In genomic region chr1:168609133-168609715, GRCh38 we compare ENCODE assay signal across 10 cellular contexts. TPM values are rescaled to one million over a fixed set of nuclear protein-coding genes. Genes with fewer than 3 reads are reported as not detected.
DNase-seq lines count a peak whose midpoint lies in the region; ATAC-seq lines count a peak whose summit lies in the region.
"Had no signal": no experiment of that assay in that cellular context is flagged by ENCODE, and none has a peak within 500 bp of the region (broad histone marks: within the 10 kb centered on the region; RNA-seq: fewer than 3 reads in every experiment).

No MANE protein-coding gene starts in this region.

- no peak for ATAC-seq in HG03342 (IDR thresholded peaks at IDR 0.05; ENCODE audit: unreplicated experiment)
- ATAC-seq in GM21723 (IDR thresholded peaks at IDR 0.05; ENCODE audit: unreplicated experiment): no peak
- ATAC-seq in left colon: no peak

- H3K27me3 ChIP-seq in skeletal muscle tissue (ENCODE audit: control insufficient read depth in 3 of 3, insufficient read depth in 3 of 3, low read length in 3 of 3): no peaks in the 10 kb centered on the region

- DNase-seq in M059J (ENCODE audit: low read depth): peak; percentile 31
- DNase-seq in dedifferentiated amniotic fluid mesenchymal stem cell (ENCODE audit: extremely low spot score): peak; percentile 39
- DNase-seq in kidney tubule cell (ENCODE audit: low spot score): peak; percentile 80
- no peak for DNase-seq in cortex of kidney (lab: John Stamatoyannopoulos, UW)
- no peak for DNase-seq in left colon
- DNase-seq: NCI-H526 had no signal

- no peaks in the 10 kb centered on the region for H3K9me3 ChIP-seq in skeletal muscle tissue (ENCODE audit: control insufficient read depth in 3 of 3, low read length in 3 of 3)

- H3K4me1 ChIP-seq in skeletal muscle tissue (ENCODE audit: control insufficient read depth in 3 of 3, insufficient read depth in 3 of 3, low read length in 3 of 3): peaks cover 53 to 62% (median 62%) of the 10 kb centered on the region in 3 donors

- H3K36me3 ChIP-seq in skeletal muscle tissue (ENCODE audit: control insufficient read depth in 3 of 3, insufficient read depth in 3 of 3, low read length in 3 of 3): no peaks in the 10 kb centered on the region

- peak overlapping the region; percentile 52 to 59 (median 58) for H3K4me3 ChIP-seq in skeletal muscle tissue (ENCODE audit: low read length in 3 of 3)

- H3K27ac ChIP-seq in skeletal muscle tissue (ENCODE audit: low read depth, low read length): peak overlapping the region; percentile 91
- H3K27ac ChIP-seq: VCaP had no signal

- H3K9ac ChIP-seq in skeletal muscle tissue (ENCODE audit: low read depth in 1 of 3, low read length in 3 of 3): peak overlapping the region; percentile 73 to 86 (median 84)

- intact Hi-C loops in left colon (cut with DNase I, micrococcal nuclease): loop anchor here in 1 of 2 donors (10.0 kb wide), 1 partner anchor 526 kb away; no protein-coding TSS in a partner anchor

RNA-seq across cellular contexts. Expression of gene XCL1, which starts 32.8 kb away (rescaled TPM):
- total RNA-seq in M059J (2014; rRNA removed; shearing (Covaris generic)): not detected in 2 replicates
- total RNA-seq in skeletal muscle tissue (not detected), left colon (under 1 TPM in 1 of 2 donors, not detected in 1; 0.24 TPM)

Comparison
In these comparisons a context has a peak if more than half of its experiments do, and no peak if none do; other contexts are left out.
1. DNase-seq: peak in M059J (single experiment), dedifferentiated amniotic fluid mesenchymal stem cell (single experiment) and kidney tubule cell (single experiment); none in cortex of kidney (single experiment) and left colon (0 of 2).